1 cellular context compared by ENCODE assay signal in the genomic region with DNA sequence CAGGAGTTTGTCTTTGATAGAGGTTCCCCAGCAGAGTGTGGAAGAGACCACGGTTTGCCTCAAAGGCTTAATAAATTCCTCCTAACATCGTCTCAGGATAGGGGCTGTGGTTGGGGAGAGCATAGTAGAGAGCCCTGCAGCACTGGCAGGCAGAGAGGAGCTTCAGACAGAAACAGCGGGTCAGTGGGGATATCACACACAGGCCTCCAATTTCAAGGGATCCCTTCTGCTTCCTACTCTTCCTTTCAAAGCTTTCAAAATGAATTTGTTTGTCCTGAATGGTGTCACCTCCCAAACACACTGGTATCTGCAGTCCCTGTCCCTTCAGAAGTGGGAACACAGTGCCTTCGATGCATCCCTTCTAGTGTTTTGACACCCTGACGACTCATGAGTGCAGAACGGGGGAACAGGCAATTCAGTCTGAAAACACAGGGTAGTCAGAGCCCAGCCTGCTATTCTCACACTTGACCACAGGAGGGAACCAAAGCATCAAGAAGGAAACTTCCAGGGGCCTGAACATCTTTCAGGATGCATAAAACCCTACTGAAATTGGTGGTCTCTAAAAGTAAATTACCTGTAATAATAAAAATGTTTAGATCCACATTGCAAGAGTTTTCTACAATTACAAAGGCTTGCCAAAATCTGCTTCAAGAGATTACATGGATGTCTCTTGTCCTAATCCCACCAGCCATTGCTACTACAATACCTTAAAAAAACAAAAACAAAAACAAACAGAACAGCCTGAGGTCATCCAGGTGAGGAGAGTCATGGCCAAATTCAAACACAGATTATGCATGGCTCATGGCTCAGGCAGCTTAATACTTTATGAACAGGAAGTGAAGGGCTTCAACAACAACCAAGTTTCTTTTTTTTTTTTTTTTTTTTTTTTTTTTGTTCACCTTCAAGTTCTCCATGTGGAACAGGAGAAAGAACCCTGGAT.
TF ChIP-seq lines count a peak whose summit lies in the region.

No MANE protein-coding gene starts in this region.

TF ChIP-seq in GM23338, 12 proteins besides CTCF, POLR2A, EP300 and RAD21 (continued from another document):
- TF ChIP-seq, protein P1, sequence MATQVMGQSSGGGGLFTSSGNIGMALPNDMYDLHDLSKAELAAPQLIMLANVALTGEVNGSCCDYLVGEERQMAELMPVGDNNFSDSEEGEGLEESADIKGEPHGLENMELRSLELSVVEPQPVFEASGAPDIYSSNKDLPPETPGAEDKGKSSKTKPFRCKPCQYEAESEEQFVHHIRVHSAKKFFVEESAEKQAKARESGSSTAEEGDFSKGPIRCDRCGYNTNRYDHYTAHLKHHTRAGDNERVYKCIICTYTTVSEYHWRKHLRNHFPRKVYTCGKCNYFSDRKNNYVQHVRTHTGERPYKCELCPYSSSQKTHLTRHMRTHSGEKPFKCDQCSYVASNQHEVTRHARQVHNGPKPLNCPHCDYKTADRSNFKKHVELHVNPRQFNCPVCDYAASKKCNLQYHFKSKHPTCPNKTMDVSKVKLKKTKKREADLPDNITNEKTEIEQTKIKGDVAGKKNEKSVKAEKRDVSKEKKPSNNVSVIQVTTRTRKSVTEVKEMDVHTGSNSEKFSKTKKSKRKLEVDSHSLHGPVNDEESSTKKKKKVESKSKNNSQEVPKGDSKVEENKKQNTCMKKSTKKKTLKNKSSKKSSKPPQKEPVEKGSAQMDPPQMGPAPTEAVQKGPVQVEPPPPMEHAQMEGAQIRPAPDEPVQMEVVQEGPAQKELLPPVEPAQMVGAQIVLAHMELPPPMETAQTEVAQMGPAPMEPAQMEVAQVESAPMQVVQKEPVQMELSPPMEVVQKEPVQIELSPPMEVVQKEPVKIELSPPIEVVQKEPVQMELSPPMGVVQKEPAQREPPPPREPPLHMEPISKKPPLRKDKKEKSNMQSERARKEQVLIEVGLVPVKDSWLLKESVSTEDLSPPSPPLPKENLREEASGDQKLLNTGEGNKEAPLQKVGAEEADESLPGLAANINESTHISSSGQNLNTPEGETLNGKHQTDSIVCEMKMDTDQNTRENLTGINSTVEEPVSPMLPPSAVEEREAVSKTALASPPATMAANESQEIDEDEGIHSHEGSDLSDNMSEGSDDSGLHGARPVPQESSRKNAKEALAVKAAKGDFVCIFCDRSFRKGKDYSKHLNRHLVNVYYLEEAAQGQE (IDR thresholded peaks at IDR 0.05; ENCODE audit: unreplicated experiment) = no peak
- TF ChIP-seq POLR2AphosphoS5 (IDR thresholded peaks at IDR 0.05; ENCODE audit: low read depth) (no peak), EZH2phosphoT487 (IDR thresholded peaks at IDR 0.05; ENCODE audit: unreplicated experiment) (no peak), ZNF114 (CRISPR knock-in tag; IDR thresholded peaks at IDR 0.05) (no peak), STAT1 (IDR thresholded peaks at IDR 0.05; ENCODE audit: unreplicated experiment) (no peak), JUNB (IDR thresholded peaks at IDR 0.05; ENCODE audit: unreplicated experiment) (no peak), ZNF331 (CRISPR knock-in tag; IDR thresholded peaks at IDR 0.05; ENCODE audit: low read depth) (no peak)
- TF ChIP-seq, protein P2, sequence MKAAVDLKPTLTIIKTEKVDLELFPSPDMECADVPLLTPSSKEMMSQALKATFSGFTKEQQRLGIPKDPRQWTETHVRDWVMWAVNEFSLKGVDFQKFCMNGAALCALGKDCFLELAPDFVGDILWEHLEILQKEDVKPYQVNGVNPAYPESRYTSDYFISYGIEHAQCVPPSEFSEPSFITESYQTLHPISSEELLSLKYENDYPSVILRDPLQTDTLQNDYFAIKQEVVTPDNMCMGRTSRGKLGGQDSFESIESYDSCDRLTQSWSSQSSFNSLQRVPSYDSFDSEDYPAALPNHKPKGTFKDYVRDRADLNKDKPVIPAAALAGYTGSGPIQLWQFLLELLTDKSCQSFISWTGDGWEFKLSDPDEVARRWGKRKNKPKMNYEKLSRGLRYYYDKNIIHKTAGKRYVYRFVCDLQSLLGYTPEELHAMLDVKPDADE (IDR thresholded peaks at IDR 0.05) = no peak
